In the genomic region with DNA sequence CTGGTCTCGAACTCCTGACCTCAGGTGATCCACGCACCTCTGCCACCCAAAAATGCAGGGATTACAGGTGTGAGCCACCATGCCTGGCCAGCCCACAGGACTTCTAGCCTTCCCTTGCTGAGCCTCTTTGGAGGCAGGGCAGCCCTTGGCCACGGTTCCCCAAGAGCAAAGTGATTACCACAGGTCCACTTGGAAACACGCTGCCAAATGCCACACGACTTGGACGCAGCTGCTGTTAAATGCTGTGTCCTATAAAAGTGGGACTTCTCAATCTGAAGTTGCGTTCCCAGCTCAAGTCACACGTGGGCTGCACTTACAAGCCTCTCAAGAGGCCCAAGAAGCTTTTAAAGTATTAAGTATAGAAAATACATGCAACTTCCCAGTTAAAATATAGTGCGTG, we compare ENCODE assay signal across 29 cellular contexts.
"Had no signal": no experiment of that assay in that cellular context is flagged by ENCODE, and none has a peak within 500 bp of the region (broad histone marks: within the 10 kb centered on the region; RNA-seq: fewer than 3 reads in every experiment).

No MANE protein-coding gene starts in this region.

- H3K4me3 Mint-ChIP-seq: activated CD4-positive, alpha-beta memory T cell treated with anti-CD3 and anti-CD28 coated beads, Interleukin-2, amount 10 ng/mL, durations not matched to agents 7 days and 5 days; activated CD4-positive, alpha-beta T cell treated with anti-CD3 and anti-CD28 coated beads, Interleukin-2, amount 10 ng/mL, durations not matched to agents 24 days and 14 days; activated naive CD8-positive, alpha-beta T cell treated with anti-CD3 and anti-CD28 coated beads, Interleukin-2, amount 50 U/mL, for 24 hours; activated T-cell treated with anti-CD3 and anti-CD28 coated beads, Interleukin-2, amount 50 U/mL, for 24 hours; activated T-helper 17 cell treated with anti-CD3 and anti-CD28 coated beads, Interleukin-2, amount 50 U/mL, for 72 hours; central memory CD8-positive, alpha-beta T cell; T-helper 17 cell had no signal

- H3K9me3 Mint-ChIP-seq: activated CD4-positive, alpha-beta memory T cell treated with anti-CD3 and anti-CD28 coated beads, Interleukin-2, amount 10 ng/mL, durations not matched to agents 7 days and 5 days; activated CD4-positive, alpha-beta T cell treated with anti-CD3 and anti-CD28 coated beads, Interleukin-2, amount 10 ng/mL, durations not matched to agents 24 days and 14 days; activated naive CD8-positive, alpha-beta T cell treated with anti-CD3 and anti-CD28 coated beads, Interleukin-2, amount 50 U/mL, for 24 hours; activated T-cell treated with anti-CD3 and anti-CD28 coated beads, Interleukin-2, amount 50 U/mL, for 24 hours; activated T-helper 17 cell treated with anti-CD3 and anti-CD28 coated beads, Interleukin-2, amount 50 U/mL, for 72 hours; central memory CD8-positive, alpha-beta T cell had no signal

- H3K4me3 ChIP-seq: esophagus squamous epithelium, lower lobe of right lung, mucosa of descending colon, pancreas, right atrium auricular region, thoracic aorta, upper lobe of left lung had no signal

- H3K36me3 ChIP-seq: right atrium auricular region had no signal

- DNase-seq: activated CD4-positive, alpha-beta memory T cell treated with anti-CD3 and anti-CD28 coated beads, Interleukin-2, amount 10 ng/mL, durations not matched to agents 7 days and 5 days; activated CD4-positive, alpha-beta T cell treated with anti-CD3 and anti-CD28 coated beads, Interleukin-2, amount 10 ng/mL, durations not matched to agents 24 days and 14 days; activated CD4-positive, CD25-positive, alpha-beta regulatory T cell treated with anti-CD3 and anti-CD28 coated beads, Interleukin-2, amount 50 U/mL, for 72 hours; activated CD8-positive, alpha-beta memory T cell treated with anti-CD3 and anti-CD28 coated beads, Interleukin-2, amount 50 U/mL, for 48 hours; activated gamma-delta T cell treated with Interleukin-2 at 50 U/mL for 16 hours; activated naive CD4-positive, alpha-beta T cell treated with anti-CD3 and anti-CD28 coated beads, Interleukin-2, amount 50 U/mL, for 16 hours; activated naive CD8-positive, alpha-beta T cell treated with anti-CD3 and anti-CD28 coated beads, Interleukin-2, amount 50 U/mL, for 24 hours; activated T-cell treated with anti-CD3 and anti-CD28 coated beads, Interleukin-2, amount 50 U/mL, for 24 hours; amygdala; effector CD8-positive, alpha-beta T cell; esophagus squamous epithelium; foreskin melanocyte; islet precursor cell; lower lobe of right lung; mesendoderm; mucosa of descending colon; stimulated activated CD4-positive, alpha-beta T cell treated with anti-CD3 and anti-CD28 coated beads, Interleukin-2, amount 100 ng/mL, for 48 hours; stimulated activated naive CD4-positive, alpha-beta T cell treated with Interleukin-2 at 50 U/mL for 16 hours; T-helper 17 cell; T1000; upper lobe of left lung; WERI-Rb-1 had no signal

- H3K4me1 Mint-ChIP-seq: activated CD4-positive, alpha-beta memory T cell treated with anti-CD3 and anti-CD28 coated beads, Interleukin-2, amount 10 ng/mL, durations not matched to agents 7 days and 5 days; activated CD4-positive, alpha-beta T cell treated with anti-CD3 and anti-CD28 coated beads, Interleukin-2, amount 10 ng/mL, durations not matched to agents 24 days and 14 days; activated T-helper 17 cell treated with anti-CD3 and anti-CD28 coated beads, Interleukin-2, amount 50 U/mL, for 72 hours; central memory CD8-positive, alpha-beta T cell had no signal

- ATAC-seq: activated naive CD8-positive, alpha-beta T cell treated with anti-CD3 and anti-CD28 coated beads, Interleukin-2, amount 50 U/mL, for 24 hours; activated T-helper 17 cell treated with anti-CD3 and anti-CD28 coated beads, Interleukin-2, amount 50 U/mL, for 72 hours; lower lobe of right lung; mucosa of descending colon; SK-N-SH treated with all-trans-retinoic acid at 6 μM for 48 hours; T-helper 17 cell had no signal

- H3K27me3 ChIP-seq: esophagus squamous epithelium, pancreas, right atrium auricular region, upper lobe of left lung had no signal

- H3K27me3 Mint-ChIP-seq: activated CD4-positive, alpha-beta memory T cell treated with anti-CD3 and anti-CD28 coated beads, Interleukin-2, amount 10 ng/mL, durations not matched to agents 7 days and 5 days; activated CD4-positive, alpha-beta T cell treated with anti-CD3 and anti-CD28 coated beads, Interleukin-2, amount 10 ng/mL, durations not matched to agents 24 days and 14 days had no signal

- H3K9me3 ChIP-seq: esophagus squamous epithelium, lower lobe of right lung, mucosa of descending colon, pancreas, right atrium auricular region, thoracic aorta, upper lobe of left lung had no signal

- H3K27ac Mint-ChIP-seq: activated CD4-positive, alpha-beta memory T cell treated with anti-CD3 and anti-CD28 coated beads, Interleukin-2, amount 10 ng/mL, durations not matched to agents 7 days and 5 days; activated CD4-positive, alpha-beta T cell treated with anti-CD3 and anti-CD28 coated beads, Interleukin-2, amount 10 ng/mL, durations not matched to agents 24 days and 14 days; activated naive CD8-positive, alpha-beta T cell treated with anti-CD3 and anti-CD28 coated beads, Interleukin-2, amount 50 U/mL, for 24 hours; activated T-cell treated with anti-CD3 and anti-CD28 coated beads, Interleukin-2, amount 50 U/mL, for 24 hours; activated T-helper 17 cell treated with anti-CD3 and anti-CD28 coated beads, Interleukin-2, amount 50 U/mL, for 72 hours; T-helper 17 cell had no signal

- H3K27ac ChIP-seq: epithelial cell of prostate, esophagus squamous epithelium, lower lobe of right lung, thoracic aorta, upper lobe of left lung, WERI-Rb-1 had no signal
